Comparison of ENCODE assay signal across 8 cellular contexts in the genomic region with DNA sequence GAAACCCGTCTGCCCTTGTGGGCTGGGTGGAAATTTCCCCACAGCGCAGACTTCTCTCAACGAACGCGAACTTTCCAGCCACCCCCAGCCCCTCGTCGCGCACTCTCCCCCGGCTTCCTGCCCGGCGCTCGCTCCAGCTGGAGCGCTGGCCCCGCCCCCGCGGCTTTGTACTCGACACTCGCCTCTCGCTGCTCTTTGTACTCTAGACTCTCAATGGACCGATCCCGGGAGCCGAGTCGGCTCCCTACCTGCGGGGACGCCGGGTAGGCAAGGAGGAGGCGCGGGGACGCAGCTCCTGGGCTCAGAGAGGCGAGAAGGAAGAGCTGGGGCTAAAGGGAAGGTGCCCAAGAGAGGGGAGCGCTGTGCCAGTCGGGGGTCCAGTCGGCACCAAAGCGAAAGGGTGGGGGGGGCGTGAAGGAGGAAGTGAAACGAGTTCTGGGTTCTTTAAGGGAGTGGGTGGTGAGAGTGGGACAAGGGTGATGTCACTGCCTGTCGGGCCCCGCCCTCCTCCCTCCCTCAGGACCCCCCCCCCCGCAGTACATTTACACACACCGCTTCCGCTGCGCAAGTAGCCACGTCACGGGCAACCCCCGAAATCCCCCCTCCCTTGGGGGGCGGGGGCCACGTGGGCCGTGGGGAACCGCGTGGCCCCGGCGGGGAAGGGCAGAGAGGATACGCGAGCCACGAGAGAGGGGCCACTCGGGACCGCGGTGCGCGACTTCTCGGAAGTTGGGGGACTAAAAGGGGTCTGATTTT. TPM values are rescaled to one million over a fixed set of nuclear protein-coding genes. Genes with fewer than 3 reads are reported as not detected.
DNase-seq lines count a peak whose midpoint lies in the region; ATAC-seq and TF ChIP-seq lines count a peak whose summit lies in the region.

No MANE protein-coding gene starts in this region.

- no peak overlapping the region for H2BK12ac ChIP-seq in H9 (ENCODE audit: insufficient read length, low read depth, low read length)

- peaks cover 28% of the 10 kb centered on the region for H3K27me3 Mint-ChIP-seq in H9 (ENCODE audit: low read depth)

- peaks cover 29% of the 10 kb centered on the region for H3K23me2 ChIP-seq in H9 (ENCODE audit: insufficient read length, low read depth, low read length, poor library complexity, severe bottlenecking)

- no peaks in the 10 kb centered on the region for H3K79me1 ChIP-seq in H9 (ENCODE audit: insufficient read depth, low read depth, low read length, poor library complexity, severe bottlenecking)

- no peak overlapping the region for H2BK5ac ChIP-seq in H9 (ENCODE audit: insufficient read length, low read length)

- H3K4ac ChIP-seq in H9 (ENCODE audit: low read depth, low read length) = no peak overlapping the region

- no peaks in the 10 kb centered on the region; a peak in 1 of 5 replicates for H3K9me3 Mint-ChIP-seq in H9

- H2AK5ac ChIP-seq in H9 (ENCODE audit: insufficient read length, low read length) = no peak overlapping the region

- no peak overlapping the region for H4K5ac ChIP-seq in H9 (ENCODE audit: insufficient read length, low read depth, low read length)

- peaks cover 4 to 31% (median 21%) of the 10 kb centered on the region in 3 experiments; a peak in 6 of 7 replicates for H3K36me3 Mint-ChIP-seq in H9 (ENCODE audit: insufficient read depth in 1 of 3, low read depth in 3 of 3)

- H3K9me3 ChIP-seq in H9 (ENCODE audit: control insufficient read depth, low read depth, low read length) (no peaks in the 10 kb centered on the region), right atrium auricular region (no peaks in the 10 kb centered on the region), psoas muscle (no peaks in the 10 kb centered on the region), upper lobe of right lung (no peaks in the 10 kb centered on the region)

- TF ChIP-seq CTCF in H9 (conservative IDR thresholded peaks at IDR 0.05) = no peak
- no peak for TF ChIP-seq CTCF in right atrium auricular region (IDR thresholded peaks at IDR 0.05)
- TF ChIP-seq CTCF in psoas muscle (IDR thresholded peaks at IDR 0.05) = no peak
- no peak for TF ChIP-seq CTCF in upper lobe of right lung (IDR thresholded peaks at IDR 0.05)

- no peak overlapping the region for H3T11ph ChIP-seq in H9 (ENCODE audit: low read length)

- intact Hi-C loops in psoas muscle (cut with DNase I) = loop anchor here (1.0 to 10.0 kb wide), 3 partner anchors 14 to 361 kb away; a partner anchor contains a TSS
- intact Hi-C loops in upper lobe of right lung (cut with DNase I) = no loop called here

- no peak overlapping the region for H3K23ac ChIP-seq in H9 (ENCODE audit: insufficient read length, low read depth, low read length)

- no peak overlapping the region for H2BK120ac ChIP-seq in H9 (ENCODE audit: low read depth, low read length, poor library complexity, severe bottlenecking)

- H3K4me3 ChIP-seq in right atrium auricular region (peak overlapping the region; percentile 56 to 73), psoas muscle (peak overlapping the region; percentile 81), upper lobe of right lung (peak overlapping the region; percentile 90)

- H3K4me3 Mint-ChIP-seq in H9 = peak overlapping the region; percentile 89 to 94

- no peak overlapping the region; the same call in 1 of the 2 replicates for H3K14ac ChIP-seq in H9 (ENCODE audit: insufficient read depth, low read length)

- no peaks in the 10 kb centered on the region; the same call in 1 of the 2 replicates for H3K4me1 ChIP-seq in H9 (ENCODE audit: insufficient read depth, low read length)
- H3K4me1 ChIP-seq in right atrium auricular region = peaks cover 0 to 42% of the 10 kb centered on the region in 2 donors
- H3K4me1 ChIP-seq in psoas muscle = peaks cover 41% of the 10 kb centered on the region
- peaks cover 37% of the 10 kb centered on the region for H3K4me1 ChIP-seq in upper lobe of right lung

- H3K4me1 Mint-ChIP-seq in H9 = peaks cover 27 to 43% of the 10 kb centered on the region in 2 experiments

- no peak overlapping the region for H4K91ac ChIP-seq in H9 (ENCODE audit: insufficient read length, low read depth, low read length)

- no peak overlapping the region for H2BK20ac ChIP-seq in H9 (ENCODE audit: low read depth, low read length, poor library complexity, severe bottlenecking)

- peak overlapping the region in 1 of 3 experiments; percentile 93; a peak in 2 of 7 replicates for H3K27ac Mint-ChIP-seq in H9

- H3K36me3 ChIP-seq in right atrium auricular region (peaks cover 19% of the 10 kb centered on the region), psoas muscle (ENCODE audit: insufficient read depth in 1 of 2, low read depth in 1 of 2) (peaks cover 2 to 43% of the 10 kb centered on the region in 2 donors), upper lobe of right lung (peaks cover 37% of the 10 kb centered on the region)

- H3K56ac ChIP-seq in H9 (ENCODE audit: insufficient read length, low read depth, low read length) = no peak overlapping the region

- H3K27me3 ChIP-seq in H9 (ENCODE audit: insufficient read depth, low read length) (peaks cover 25% of the 10 kb centered on the region; the same call in 1 of the 2 replicates), right atrium auricular region (no peaks in the 10 kb centered on the region), psoas muscle (ENCODE audit: insufficient read depth in 3 of 3, low read length in 2 of 3) (no peaks in the 10 kb centered on the region), upper lobe of right lung (no peaks in the 10 kb centered on the region)

- DNase-seq in DMS153 treated with DMSO at 0.1 percent for 48 hours (lab: John Stamatoyannopoulos, UW; ENCODE audit: unreplicated experiment) (peak; percentile 47), H9 (peak; percentile 91), NCI-H1417 (lab: John Stamatoyannopoulos, UW) (peak; percentile 72 to 80 (median 79)), T-helper 22 cell (ENCODE audit: low read depth) (peak; percentile 92), right atrium auricular region (ENCODE audit: low spot score) (peak; percentile 88), psoas muscle (peak; percentile 85 to 88), upper lobe of right lung (peak; percentile 96)

- H3K27ac ChIP-seq in H9 (ENCODE audit: insufficient read length, low read depth, low read length) = no peak overlapping the region
- H3K27ac ChIP-seq in angular gyrus (ENCODE audit: low read depth, low read length) = peak overlapping the region; percentile 75
- H3K27ac ChIP-seq in right atrium auricular region = peak overlapping the region; percentile 98 to 100
- H3K27ac ChIP-seq in psoas muscle = peak overlapping the region; percentile 99
- peak overlapping the region; percentile 97 for H3K27ac ChIP-seq in upper lobe of right lung

- no peaks in the 10 kb centered on the region for H4K20me1 ChIP-seq in H9 (ENCODE audit: control insufficient read depth, insufficient read depth, insufficient read length)

- no peaks in the 10 kb centered on the region for H3K79me2 ChIP-seq in H9 (ENCODE audit: insufficient read depth, low read length)

- no peak overlapping the region for H2BK15ac ChIP-seq in H9 (ENCODE audit: low read depth, low read length)

- H2AFZ ChIP-seq in H9 (ENCODE audit: low read length) = no peak overlapping the region

- no peak overlapping the region for H4K8ac ChIP-seq in H9 (replicated peaks; ENCODE audit: insufficient read length, low read depth, low read length)

- peak overlapping the region; percentile 27 for H3K9ac ChIP-seq in H9 (ENCODE audit: extremely low read depth, insufficient read length, low read length)

- WGBS in H9 (ENCODE audit: extremely low coverage, insufficient read length, low lambda C conversion rate) = no CpG with 5 or more reads among the region's 61 CpGs
- WGBS in psoas muscle, 3 donors = 0 to 1% (median 0%) methylated on average over 51 to 61 of the region's 61 CpGs

- no peak overlapping the region for H3K18ac ChIP-seq in H9 (ENCODE audit: insufficient read length, low read depth, low read length)

- peak overlapping the region; percentile 97 for H3K4me2 ChIP-seq in H9 (ENCODE audit: insufficient read depth, insufficient read length, low read length)

- ATAC-seq in psoas muscle (peak; percentile 21 to 40 (median 27)), upper lobe of right lung (peak; percentile 62)

RNA-seq across cellular contexts. Expression of a gene that starts 9.7 kb away (rescaled TPM):
- total RNA-seq in H9 (2021) (26.7 and 28.9 TPM in 2 replicates), right atrium auricular region (10 to 100 TPM; 11.0 to 11.1 TPM), psoas muscle (10 to 100 TPM; 11.8 to 26.0 (median 17.9) TPM), upper lobe of right lung (48.3 TPM)
- polyA plus RNA-seq in psoas muscle = 10 to 100 TPM in 1 of 3 donors, 1 to 10 TPM in 2; 2.8 to 16.6 (median 6.3) TPM

RNA-seq across cellular contexts. Expression of a gene that starts 11.2 kb away (rescaled TPM):
- total RNA-seq in H9 (2021) = 8.9 and 11.3 TPM in 2 replicates
- 10 to 100 TPM; 42.5 to 53.2 TPM for total RNA-seq in right atrium auricular region
- total RNA-seq in psoas muscle = 10 to 100 TPM; 16.3 to 31.3 (median 19.0) TPM
- polyA plus RNA-seq in psoas muscle = 10 to 100 TPM; 24.0 to 57.4 (median 42.6) TPM
- 10.7 TPM for total RNA-seq in upper lobe of right lung

RNA-seq across cellular contexts. Expression of a gene that starts 13.6 kb away (rescaled TPM):
- total RNA-seq in H9 (2021) = 40.0 and 50.2 TPM in 2 replicates
- total RNA-seq in right atrium auricular region = 10 to 100 TPM; 77.1 to 85.0 TPM
- total RNA-seq in psoas muscle = 10 to 100 TPM; 60.8 to 95.4 (median 73.3) TPM
- polyA plus RNA-seq in psoas muscle = 100 to 1,000 TPM; 104 to 148 (median 109) TPM
- 58.7 TPM for total RNA-seq in upper lobe of right lung

RNA-seq across cellular contexts. Expression of a gene that starts 14.1 kb away (rescaled TPM):
- total RNA-seq in H9 (2021) (17.1 and 18.0 TPM in 2 replicates), right atrium auricular region (1 to 10 TPM; 5.1 to 6.8 TPM), psoas muscle (10 to 100 TPM in 2 of 4 donors, 1 to 10 TPM in 2; 9.9 to 11.9 (median 10.2) TPM), upper lobe of right lung (7.2 TPM)
- 10 to 100 TPM in 2 of 3 donors, 1 to 10 TPM in 1; 7.1 to 31.7 (median 10.4) TPM for polyA plus RNA-seq in psoas muscle

RNA-seq across cellular contexts. Expression of a gene that starts 44.9 kb away (rescaled TPM):
- total RNA-seq in H9 (2021) (33.2 and 35.7 TPM in 2 replicates), right atrium auricular region (10 to 100 TPM; 17.6 to 44.7 TPM), psoas muscle (10 to 100 TPM in 1 of 4 donors, 1 to 10 TPM in 3; 5.8 to 13.1 (median 7.5) TPM), upper lobe of right lung (93.0 TPM)
- polyA plus RNA-seq in psoas muscle = 1 to 10 TPM; 3.3 to 6.9 (median 6.8) TPM
